ENCODE assay signal across 9 cellular contexts in genomic region chr4:16516796-16517413, GRCh38.
DNase-seq lines count a peak whose midpoint lies in the region; ATAC-seq and TF ChIP-seq lines count a peak whose summit lies in the region.
"Had no signal": no experiment of that assay in that cellular context is flagged by ENCODE, and none has a peak within 500 bp of the region (broad histone marks: within the 10 kb centered on the region; RNA-seq: fewer than 3 reads in every experiment).

No MANE protein-coding gene starts in this region.

- POLR2A ChIA-PET in HEK293T (lab: Yijun Ruan, JAX) = no interaction called here

- no peaks in the 10 kb centered on the region for H3K4me1 ChIP-seq in SJSA1 (replicated peaks)
- no peaks in the 10 kb centered on the region for H3K4me1 ChIP-seq in psoas muscle

- no peaks in the 10 kb centered on the region for H3K36me3 ChIP-seq in SJSA1
- H3K36me3 ChIP-seq in psoas muscle (ENCODE audit: insufficient read depth in 1 of 2, low read depth in 1 of 2) = no peaks in the 10 kb centered on the region

- CTCF ChIA-PET in activated CD8-positive, alpha-beta memory T cell treated with anti-CD3 and anti-CD28 coated beads, Interleukin-2, amount 10 ng/mL, durations not matched to agents 7 days and 5 days (lab: Charles Lee) = no interaction called here
- CTCF ChIA-PET in HEK293T (lab: Yijun Ruan, JAX) = no interaction called here

- 44 to 47% (median 46%) methylated on average over 5 of the region's 5 CpGs for WGBS in psoas muscle, 3 donors

- peak; percentile 5 for DNase-seq in GM12865 (ENCODE audit: low read depth)
- DNase-seq in SJSA1 (ENCODE audit: low read depth in 1 of 2, low spot score in 2 of 2) = peak; percentile 4 to 35
- peak; percentile 24 to 73 for DNase-seq in foreskin fibroblast
- no peak for DNase-seq in psoas muscle
- no peak for DNase-seq in activated CD8-positive, alpha-beta memory T cell treated with anti-CD3 and anti-CD28 coated beads, Interleukin-2, amount 10 ng/mL, durations not matched to agents 7 days and 5 days
- DNase-seq in SW 1271 (lab: John Stamatoyannopoulos, UW) = no peak
- no peak for DNase-seq in HEK293T (ENCODE audit: extremely low spot score)

- H3K27me3 ChIP-seq in SJSA1 (replicated peaks) (no peaks in the 10 kb centered on the region), psoas muscle (ENCODE audit: insufficient read depth in 3 of 3, low read length in 2 of 3) (no peaks in the 10 kb centered on the region)

- intact Hi-C loops in psoas muscle (cut with DNase I) = no loop called here

- H3K9me3 ChIP-seq in SJSA1 (replicated peaks) = no peaks in the 10 kb centered on the region
- no peaks in the 10 kb centered on the region for H3K9me3 ChIP-seq in psoas muscle

- no peaks in the 10 kb centered on the region for H3K36me3 Mint-ChIP-seq in activated CD8-positive, alpha-beta memory T cell treated with anti-CD3 and anti-CD28 coated beads, Interleukin-2, amount 10 ng/mL, durations not matched to agents 7 days and 5 days
- H3K36me3 Mint-ChIP-seq: stimulated activated memory B cell treated with anti-CD40 and anti-IgM and Interleukin-4, amounts not matched to agents 10 μg/mL and 1 μg/mL and 100 μg/mL, for 72 hours had no signal

- no peak overlapping the region for H3K27ac Mint-ChIP-seq in activated CD8-positive, alpha-beta memory T cell treated with anti-CD3 and anti-CD28 coated beads, Interleukin-2, amount 10 ng/mL, durations not matched to agents 7 days and 5 days
- H3K27ac Mint-ChIP-seq: stimulated activated memory B cell treated with anti-CD40 and anti-IgM and Interleukin-4, amounts not matched to agents 10 μg/mL and 1 μg/mL and 100 μg/mL, for 72 hours had no signal

- no peaks in the 10 kb centered on the region for H3K27me3 Mint-ChIP-seq in activated CD8-positive, alpha-beta memory T cell treated with anti-CD3 and anti-CD28 coated beads, Interleukin-2, amount 10 ng/mL, durations not matched to agents 7 days and 5 days
- H3K27me3 Mint-ChIP-seq: stimulated activated memory B cell treated with anti-CD40 and anti-IgM and Interleukin-4, amounts not matched to agents 10 μg/mL and 1 μg/mL and 100 μg/mL, for 72 hours had no signal

- no peak for TF ChIP-seq CTCF in GM12865 (IDR thresholded peaks at IDR 0.05; ENCODE audit: insufficient read depth, low read depth, low read length, missing control alignments)
- peak; percentile 54 for TF ChIP-seq CTCF in foreskin fibroblast (IDR thresholded peaks at IDR 0.05; ENCODE audit: low read depth, low read length)
- TF ChIP-seq CTCF in psoas muscle (IDR thresholded peaks at IDR 0.05) = peak; percentile 4

- no peaks in the 10 kb centered on the region for H3K9me3 Mint-ChIP-seq in activated CD8-positive, alpha-beta memory T cell treated with anti-CD3 and anti-CD28 coated beads, Interleukin-2, amount 10 ng/mL, durations not matched to agents 7 days and 5 days (ENCODE audit: low read depth)

- H3K4me3 ChIP-seq in GM12865 (ENCODE audit: low read depth, low read length) (no peak overlapping the region), SJSA1 (no peak overlapping the region), foreskin fibroblast (ENCODE audit: low read depth in 1 of 2, low read length in 2 of 2) (no peak overlapping the region), psoas muscle (no peak overlapping the region)

- no peak overlapping the region for H3K27ac ChIP-seq in SJSA1
- no peak overlapping the region for H3K27ac ChIP-seq in psoas muscle

- no peaks in the 10 kb centered on the region for H3K4me1 Mint-ChIP-seq in activated CD8-positive, alpha-beta memory T cell treated with anti-CD3 and anti-CD28 coated beads, Interleukin-2, amount 10 ng/mL, durations not matched to agents 7 days and 5 days
- H3K4me1 Mint-ChIP-seq: stimulated activated memory B cell treated with anti-CD40 and anti-IgM and Interleukin-4, amounts not matched to agents 10 μg/mL and 1 μg/mL and 100 μg/mL, for 72 hours had no signal

- H3K4me3 Mint-ChIP-seq in activated CD8-positive, alpha-beta memory T cell treated with anti-CD3 and anti-CD28 coated beads, Interleukin-2, amount 10 ng/mL, durations not matched to agents 7 days and 5 days = no peak overlapping the region
- H3K4me3 Mint-ChIP-seq: stimulated activated memory B cell treated with anti-CD40 and anti-IgM and Interleukin-4, amounts not matched to agents 10 μg/mL and 1 μg/mL and 100 μg/mL, for 72 hours had no signal

- no peak for ATAC-seq in psoas muscle
- ATAC-seq in HG02588 (IDR thresholded peaks at IDR 0.05; ENCODE audit: unreplicated experiment) = no peak
- no peak for ATAC-seq in activated CD8-positive, alpha-beta memory T cell treated with anti-CD3 and anti-CD28 coated beads, Interleukin-2, amount 10 ng/mL, durations not matched to agents 7 days and 5 days
- ATAC-seq: stimulated activated memory B cell treated with anti-CD40 and anti-IgM and Interleukin-4, amounts not matched to agents 10 μg/mL and 1 μg/mL and 100 μg/mL, for 72 hours had no signal

TF ChIP-seq in HEK293T, 16 proteins besides CTCF, POLR2A, EP300 and RAD21:
- TF ChIP-seq BHLHE40 (IDR thresholded peaks at IDR 0.05; ENCODE audit: borderline replicate concordance) (no peak), CTBP1 (IDR thresholded peaks at IDR 0.05; ENCODE audit: borderline replicate concordance) (no peak), NFRKB (IDR thresholded peaks at IDR 0.05) (no peak), L3MBTL2 (conservative IDR thresholded peaks at IDR 0.05) (no peak), FOXK2 (IDR thresholded peaks at IDR 0.05) (no peak)
TF ChIP-seq in HEK293T: peak in this region for 0.

Comparison
In these comparisons a context has a peak if more than half of its experiments do, and no peak if none do; other contexts are left out.
1. DNase-seq: peak in GM12865 (single experiment), SJSA1 (2 of 2) and foreskin fibroblast (2 of 2); none in psoas muscle (0 of 2), activated CD8-positive, alpha-beta memory T cell treated with anti-CD3 and anti-CD28 coated beads, Interleukin-2, amount 10 ng/mL, durations not matched to agents 7 days and 5 days (single experiment), SW 1271 (0 of 2) and HEK293T (single experiment).